Comparison of ENCODE assay signal across 18 cellular contexts in genomic region chr1:39570477-39571177, GRCh38. TPM values are rescaled to one million over a fixed set of nuclear protein-coding genes. Genes with fewer than 3 reads are reported as not detected.
DNase-seq lines count a peak whose midpoint lies in the region; ATAC-seq and TF ChIP-seq lines count a peak whose summit lies in the region.
"Had no signal": no experiment of that assay in that cellular context is flagged by ENCODE, and none has a peak within 500 bp of the region (broad histone marks: within the 10 kb centered on the region; RNA-seq: fewer than 3 reads in every experiment).

No MANE protein-coding gene starts in this region.

- peaks cover 69% of the 10 kb centered on the region for H4K20me1 ChIP-seq in MM.1S (ENCODE audit: insufficient read depth, low read length)

- H3K27ac Mint-ChIP-seq in activated naive CD8-positive, alpha-beta T cell = peak overlapping the region; percentile 81
- no peak overlapping the region for H3K27ac Mint-ChIP-seq in activated naive CD8-positive, alpha-beta T cell treated with anti-CD3 and anti-CD28 coated beads for 36 hours
- H3K27ac Mint-ChIP-seq: CD8-positive, alpha-beta T cell had no signal

- H3K4me3 Mint-ChIP-seq in activated naive CD8-positive, alpha-beta T cell = no peak overlapping the region
- H3K4me3 Mint-ChIP-seq in activated naive CD8-positive, alpha-beta T cell treated with anti-CD3 and anti-CD28 coated beads for 36 hours = no peak overlapping the region
- H3K4me3 Mint-ChIP-seq: CD8-positive, alpha-beta T cell had no signal

- H3K4me1 ChIP-seq in MM.1S (ENCODE audit: low read length) = peaks cover 50% of the 10 kb centered on the region
- H3K4me1 ChIP-seq in body of pancreas = peaks cover 90% of the 10 kb centered on the region

- no peak for TF ChIP-seq CTCF in MM.1S (IDR thresholded peaks at IDR 0.05; ENCODE audit: low read length)
- no peak for TF ChIP-seq CTCF in body of pancreas (IDR thresholded peaks at IDR 0.05)

- peaks cover 30% of the 10 kb centered on the region for H3K36me3 Mint-ChIP-seq in activated naive CD8-positive, alpha-beta T cell
- peaks cover 82% of the 10 kb centered on the region for H3K36me3 Mint-ChIP-seq in activated naive CD8-positive, alpha-beta T cell treated with anti-CD3 and anti-CD28 coated beads for 36 hours

- no peaks in the 10 kb centered on the region for H3K27me3 Mint-ChIP-seq in activated naive CD8-positive, alpha-beta T cell
- H3K27me3 Mint-ChIP-seq in activated naive CD8-positive, alpha-beta T cell treated with anti-CD3 and anti-CD28 coated beads for 36 hours = no peaks in the 10 kb centered on the region

- 43 to 48% methylated on average over 5 to 11 of the region's 11 CpGs for whole genome bisulfite sequencing in body of pancreas, 2 donors

- no peak for TF ChIP-seq POLR2A in body of pancreas (IDR thresholded peaks at IDR 0.05)

- no peak for ATAC-seq in body of pancreas
- ATAC-seq: CD8-positive, alpha-beta T cell had no signal

- peaks cover 67% of the 10 kb centered on the region for H3K36me3 ChIP-seq in MM.1S (replicated peaks; ENCODE audit: insufficient read depth, low read length)
- H3K36me3 ChIP-seq in body of pancreas (replicated peaks in 1 of 2; ENCODE audit: insufficient read depth in 1 of 2, low read depth in 2 of 2) = peaks cover 24 to 27% of the 10 kb centered on the region in 2 donors

- H3K27ac ChIP-seq in MM.1S (ENCODE audit: low read length) (peak overlapping the region; percentile 94), body of pancreas (peak overlapping the region in 3 of 4 donors; percentile 10 to 46 (median 36))
- H3K27ac ChIP-seq: BLaER1, SK-N-MC had no signal

- H3K4me2 ChIP-seq in MM.1S (ENCODE audit: low read depth, low read length) = peak overlapping the region; percentile 91
- H3K4me2 ChIP-seq: BLaER1 had no signal

- peaks cover 99% of the 10 kb centered on the region for H3F3A ChIP-seq in MM.1S (ENCODE audit: insufficient read depth, low read length)

- intact Hi-C loops in body of pancreas (cut with DNase I) = no loop called here

- H3K9me3 ChIP-seq in MM.1S (replicated peaks; ENCODE audit: insufficient read depth, low read length) (no peaks in the 10 kb centered on the region), body of pancreas (no peaks in the 10 kb centered on the region)
- H3K9me3 ChIP-seq: BLaER1, MG63 had no signal

- no peaks in the 10 kb centered on the region for H3K9me3 Mint-ChIP-seq in activated naive CD8-positive, alpha-beta T cell (ENCODE audit: low read depth)
- no peaks in the 10 kb centered on the region for H3K9me3 Mint-ChIP-seq in activated naive CD8-positive, alpha-beta T cell treated with anti-CD3 and anti-CD28 coated beads for 36 hours
- H3K9me3 Mint-ChIP-seq: CD8-positive, alpha-beta T cell had no signal

- H3K79me2 ChIP-seq in MM.1S (ENCODE audit: low read length) = peaks cover 98% of the 10 kb centered on the region

- H2AFZ ChIP-seq in MM.1S (ENCODE audit: low read length) = no peak overlapping the region

- H3K9me2 ChIP-seq in MM.1S (replicated peaks; ENCODE audit: insufficient read depth, low read length) = no peaks in the 10 kb centered on the region

- H3K4me3 ChIP-seq in MM.1S (ENCODE audit: low read length) = peak overlapping the region; percentile 96
- no peak overlapping the region for H3K4me3 ChIP-seq in body of pancreas
- H3K4me3 ChIP-seq: BLaER1, MG63, SK-N-MC had no signal

- peak overlapping the region; percentile 94 for H3K9ac ChIP-seq in MM.1S (ENCODE audit: low read length)
- H3K9ac ChIP-seq: BLaER1 had no signal

- peaks cover 46% of the 10 kb centered on the region for H3K4me1 Mint-ChIP-seq in activated naive CD8-positive, alpha-beta T cell (ENCODE audit: low read depth)
- H3K4me1 Mint-ChIP-seq in activated naive CD8-positive, alpha-beta T cell treated with anti-CD3 and anti-CD28 coated beads for 36 hours = peaks cover 58% of the 10 kb centered on the region

- no peak for DNase-seq in activated naive CD8-positive, alpha-beta T cell treated with anti-CD3 and anti-CD28 coated beads for 36 hours
- DNase-seq in MM.1S = peak; percentile 72
- DNase-seq in body of pancreas = peak in 1 of 4 donors; percentile 29
- no peak for DNase-seq in OCI-M1 (lab: John Stamatoyannopoulos, UW)
- no peak for DNase-seq in H4 (ENCODE audit: low spot score)
- no peak for DNase-seq in SHP77 (lab: John Stamatoyannopoulos, UW)
- DNase-seq: Calu3; CD8-positive, alpha-beta T cell; DMS53; MG63; NCI-H1105; NCI-H1694 treated with DMSO at 0.1 percent for 48 hours; NCI-H510A; NCI-H748 treated with DMSO at 0.1 percent for 48 hours; Right ventricle myocardium superior had no signal

- H3K27me3 ChIP-seq in MM.1S (replicated peaks; ENCODE audit: insufficient read depth, low read length) (no peaks in the 10 kb centered on the region), body of pancreas (no peaks in the 10 kb centered on the region)
- H3K27me3 ChIP-seq: BLaER1, MG63 had no signal

RNA-seq across cellular contexts. Expression of gene PABPC4, which starts 6.0 kb away (rescaled TPM):
- 100 to 1,000 TPM; 445 to 490 TPM for total RNA-seq in activated naive CD8-positive, alpha-beta T cell treated with anti-CD3 and anti-CD28 coated beads for 36 hours
- 100 to 1,000 TPM; 419 to 540 TPM for total RNA-seq in body of pancreas
- total RNA-seq in H4 (2014; rRNA removed; shearing (Covaris generic)) = 80.9 and 88.9 TPM in 2 replicates
